In genomic region chr16:22946433-22946832, GRCh38 we compare ENCODE assay signal across 25 cellular contexts.
DNase-seq lines count a peak whose midpoint lies in the region; TF ChIP-seq lines count a peak whose summit lies in the region.
"Had no signal": no experiment of that assay in that cellular context is flagged by ENCODE, and none has a peak within 500 bp of the region (broad histone marks: within the 10 kb centered on the region; RNA-seq: fewer than 3 reads in every experiment).

No MANE protein-coding gene starts in this region.

- no peak overlapping the region for H3K4me3 Mint-ChIP-seq in activated T-helper 1 cell treated with anti-CD3 and anti-CD28 coated beads, Interleukin-12 subunit alpha, Interleukin-12 subunit beta, Interleukin-2, Interleukin-4 antibody, amounts not matched to agents 30 ng/mL and 10 ng/mL and 1 ng/mL, durations not matched to agents 14 hours and 24 hours and 36 hours
- no peak overlapping the region for H3K4me3 Mint-ChIP-seq in neural progenitor cell
- H3K4me3 Mint-ChIP-seq: CD4-positive, alpha-beta T cell had no signal

- H2BK15ac ChIP-seq in mesendoderm (replicated peaks; ENCODE audit: low read depth): no peak overlapping the region

- H3K4me1 Mint-ChIP-seq in activated T-helper 1 cell treated with anti-CD3 and anti-CD28 coated beads, Interleukin-12 subunit alpha, Interleukin-12 subunit beta, Interleukin-2, Interleukin-4 antibody, amounts not matched to agents 30 ng/mL and 10 ng/mL and 1 ng/mL, durations not matched to agents 14 hours and 24 hours and 36 hours (ENCODE audit: low read depth): peaks cover 7% of the 10 kb centered on the region
- H3K4me1 Mint-ChIP-seq in neural progenitor cell: peaks cover 2% of the 10 kb centered on the region

- H4K5ac ChIP-seq in mesendoderm (ENCODE audit: low read length): no peak overlapping the region

- H3K9ac ChIP-seq in mesendoderm (ENCODE audit: low read length) (no peak overlapping the region), neural progenitor cell (no peak overlapping the region)
- H3K9ac ChIP-seq: BLaER1 treated with 17β-estradiol and CSF1 and Interleukin-3, amounts not matched to agents 10 nM and 100 nM had no signal

- H3K4me3 ChIP-seq in epithelial cell of esophagus (ENCODE audit: low read length): no peak overlapping the region
- H3K4me3 ChIP-seq in mesendoderm (ENCODE audit: low read length): no peak overlapping the region
- H3K4me3 ChIP-seq in spleen: no peak overlapping the region
- H3K4me3 ChIP-seq in neural progenitor cell: no peak overlapping the region
- H3K4me3 ChIP-seq: BLaER1 treated with 17β-estradiol and CSF1 and Interleukin-3, amounts not matched to agents 10 nM and 100 nM; GM12878; MG63; SJSA1 had no signal

- TF ChIP-seq CTCF in RWPE1 (conservative IDR thresholded peaks at IDR 0.05; ENCODE audit: low read depth) (no peak), epithelial cell of esophagus (IDR thresholded peaks at IDR 0.05; ENCODE audit: insufficient read depth, low read depth, low read length, missing control alignments) (no peak), spleen (IDR thresholded peaks at IDR 0.05 in 8 of 11, conservative IDR thresholded peaks at IDR 0.05 in 3 of 11) (no peak), neural progenitor cell (IDR thresholded peaks at IDR 0.05) (no peak)

- no peaks in the 10 kb centered on the region for H3K36me3 ChIP-seq in mesendoderm (ENCODE audit: control insufficient read depth, insufficient read depth, low read length)
- H3K36me3 ChIP-seq in spleen: no peaks in the 10 kb centered on the region
- no peaks in the 10 kb centered on the region for H3K36me3 ChIP-seq in neural progenitor cell
- H3K36me3 ChIP-seq: BLaER1 treated with 17β-estradiol and CSF1 and Interleukin-3, amounts not matched to agents 10 nM and 100 nM; MG63; SJSA1 had no signal

- no peaks in the 10 kb centered on the region for H3K36me3 Mint-ChIP-seq in activated T-helper 1 cell treated with anti-CD3 and anti-CD28 coated beads, Interleukin-12 subunit alpha, Interleukin-12 subunit beta, Interleukin-2, Interleukin-4 antibody, amounts not matched to agents 30 ng/mL and 10 ng/mL and 1 ng/mL, durations not matched to agents 14 hours and 24 hours and 36 hours (ENCODE audit: low read depth)
- H3K36me3 Mint-ChIP-seq in neural progenitor cell: no peaks in the 10 kb centered on the region

- no peak overlapping the region for H3K18ac ChIP-seq in mesendoderm (ENCODE audit: low read length)

- H3K4ac ChIP-seq in mesendoderm (ENCODE audit: low read depth, low read length): no peak overlapping the region

- H2AK5ac ChIP-seq in mesendoderm (ENCODE audit: low read length): no peak overlapping the region

- H3K4me2 ChIP-seq in mesendoderm (ENCODE audit: low read length) (no peak overlapping the region), neural progenitor cell (no peak overlapping the region)

- no peaks in the 10 kb centered on the region for H3K4me1 ChIP-seq in mesendoderm (ENCODE audit: control insufficient read depth, low read depth, low read length)
- H3K4me1 ChIP-seq in spleen: peaks cover 4 to 15% (median 11%) of the 10 kb centered on the region in 6 donors
- H3K4me1 ChIP-seq in neural progenitor cell: peaks cover 5% of the 10 kb centered on the region
- H3K4me1 ChIP-seq: SJSA1 had no signal

- no peak overlapping the region for H3K27ac ChIP-seq in RWPE1
- H3K27ac ChIP-seq in mesendoderm (ENCODE audit: low read depth, low read length): no peak overlapping the region
- no peak overlapping the region for H3K27ac ChIP-seq in spleen
- no peak overlapping the region for H3K27ac ChIP-seq in neural progenitor cell
- H3K27ac ChIP-seq: BLaER1 treated with 17β-estradiol and CSF1 and Interleukin-3, amounts not matched to agents 10 nM and 100 nM; SJSA1 had no signal

- in situ Hi-C loops in Caki2 (cut with HindIII; ENCODE audit: low pct_unique_long_range_greater_than_20kb, low sequenced_read_pairs): no loop called here

- H3F3A ChIP-seq in neural progenitor cell (ENCODE audit: low read depth): no peaks in the 10 kb centered on the region

- intact Hi-C loops in activated T-helper 1 cell treated with anti-CD3 and anti-CD28 coated beads, Interleukin-12 subunit alpha, Interleukin-12 subunit beta, Interleukin-2, Interleukin-4 antibody, amounts not matched to agents 30 ng/mL and 10 ng/mL and 1 ng/mL, durations not matched to agents 14 hours and 24 hours and 36 hours (cut with micrococcal nuclease): no loop called here
- intact Hi-C loops in spleen (cut with DNase I; ENCODE audit: low total_unique reads): loop anchor here (5.0 kb wide), 1 partner anchor 49 kb away; no protein-coding TSS in a partner anchor

- no peak overlapping the region for H3K56ac ChIP-seq in mesendoderm (ENCODE audit: low read length)

- H3K9me3 Mint-ChIP-seq in activated T-helper 1 cell treated with anti-CD3 and anti-CD28 coated beads, Interleukin-12 subunit alpha, Interleukin-12 subunit beta, Interleukin-2, Interleukin-4 antibody, amounts not matched to agents 30 ng/mL and 10 ng/mL and 1 ng/mL, durations not matched to agents 14 hours and 24 hours and 36 hours: no peaks in the 10 kb centered on the region
- H3K9me3 Mint-ChIP-seq in neural progenitor cell: no peaks in the 10 kb centered on the region
- H3K9me3 Mint-ChIP-seq: CD4-positive, alpha-beta T cell had no signal

- CTCF ChIA-PET in RWPE1 (lab: Yijun Ruan, JAX): interaction anchor here (0.5 to 0.7 kb wide), 2 partner anchors 179 to 489 kb away, joined by 3 to 4 read pairs; no protein-coding TSS in a partner anchor

- H3K79me1 ChIP-seq in mesendoderm (ENCODE audit: low read length): no peaks in the 10 kb centered on the region

- no peaks in the 10 kb centered on the region for H3K27me3 ChIP-seq in mesendoderm (ENCODE audit: insufficient read depth, low read length, poor library complexity)
- peaks cover 0 to 59% (median 10%) of the 10 kb centered on the region in 7 donors for H3K27me3 ChIP-seq in spleen (replicated peaks in 1 of 7)
- H3K27me3 ChIP-seq in neural progenitor cell: peaks cover 13% of the 10 kb centered on the region

- H3K9me3 ChIP-seq in spleen (no peaks in the 10 kb centered on the region), neural progenitor cell (ENCODE audit: low read depth) (no peaks in the 10 kb centered on the region)
- H3K9me3 ChIP-seq: BLaER1 treated with 17β-estradiol and CSF1 and Interleukin-3, amounts not matched to agents 10 nM and 100 nM; MG63; SJSA1 had no signal

- no peak overlapping the region for H3K23ac ChIP-seq in mesendoderm (ENCODE audit: low read length)

- no peak overlapping the region for H4K8ac ChIP-seq in mesendoderm (ENCODE audit: low read depth, low read length)

- DNase-seq in Caki2 (ENCODE audit: low read depth) (peak; percentile 19), RWPE1 (ENCODE audit: low spot score) (peak; percentile 15), epithelial cell of esophagus (ENCODE audit: low read depth) (peak; percentile 50), mesendoderm (peak; percentile 10), spleen (no peak), neural progenitor cell (ENCODE audit: low spot score) (no peak)
- no peak for DNase-seq in activated T-helper 1 cell treated with anti-CD3 and anti-CD28 coated beads, Interleukin-12 subunit alpha, Interleukin-12 subunit beta, Interleukin-2, Interleukin-4 antibody, amounts not matched to agents 30 ng/mL and 10 ng/mL and 1 ng/mL, durations not matched to agents 14 hours and 24 hours and 36 hours (ENCODE audit: low spot score)
- DNase-seq: AML-193; CD4-positive, alpha-beta T cell; DMS53; GDM1; HCEC 1CT; Kasumi-1; MG63; NCI-H1105 treated with DMSO at 0.1 percent for 48 hours; NCI-H2029; NCI-H446; NCI-H526; NCI-H82; NK-92 treated with Interleukin-12 subunit alpha and Interleukin-12 subunit beta, amount 100 ng/mL, for 24 hours; PC-3; Right ventricle myocardium superior had no signal

- no peak for TF ChIP-seq POLR2A in spleen (IDR thresholded peaks at IDR 0.05)

- WGBS in mesendoderm (ENCODE audit: extremely low coverage, insufficient coverage, low lambda C conversion rate): no CpG with 5 or more reads among the region's 2 CpGs
- 65 to 77% (median 68%) methylated on average over 2 of the region's 2 CpGs for WGBS in spleen, 5 donors

- H4K20me1 ChIP-seq in neural progenitor cell (ENCODE audit: low read depth): no peaks in the 10 kb centered on the region
- H4K20me1 ChIP-seq: BLaER1 treated with 17β-estradiol and CSF1 and Interleukin-3, amounts not matched to agents 10 nM and 100 nM had no signal

- H3K79me2 ChIP-seq in mesendoderm (ENCODE audit: control insufficient read depth, insufficient read depth, low read length) (no peaks in the 10 kb centered on the region), neural progenitor cell (ENCODE audit: low read depth) (no peaks in the 10 kb centered on the region)

- H2BK5ac ChIP-seq in mesendoderm (ENCODE audit: low read length): no peak overlapping the region

- H2AFZ ChIP-seq in neural progenitor cell (replicated peaks): no peak overlapping the region

- POLR2A ChIA-PET in RWPE1 (lab: Yijun Ruan, JAX; ENCODE audit: low non-redundant PET): no interaction called here

- H2BK120ac ChIP-seq in mesendoderm (ENCODE audit: low read depth, low read length): no peak overlapping the region

- no peak overlapping the region for H3K27ac Mint-ChIP-seq in activated T-helper 1 cell treated with anti-CD3 and anti-CD28 coated beads, Interleukin-12 subunit alpha, Interleukin-12 subunit beta, Interleukin-2, Interleukin-4 antibody, amounts not matched to agents 30 ng/mL and 10 ng/mL and 1 ng/mL, durations not matched to agents 14 hours and 24 hours and 36 hours
- no peak overlapping the region for H3K27ac Mint-ChIP-seq in neural progenitor cell
- H3K27ac Mint-ChIP-seq: CD4-positive, alpha-beta T cell had no signal

- peaks cover 28% of the 10 kb centered on the region for H3K27me3 Mint-ChIP-seq in activated T-helper 1 cell treated with anti-CD3 and anti-CD28 coated beads, Interleukin-12 subunit alpha, Interleukin-12 subunit beta, Interleukin-2, Interleukin-4 antibody, amounts not matched to agents 30 ng/mL and 10 ng/mL and 1 ng/mL, durations not matched to agents 14 hours and 24 hours and 36 hours (ENCODE audit: insufficient read depth)
- H3K27me3 Mint-ChIP-seq in neural progenitor cell (ENCODE audit: insufficient read depth, low read depth): peaks cover 8% of the 10 kb centered on the region

Comparison
In these comparisons a context has a peak if more than half of its experiments do, and no peak if none do; other contexts are left out.
1. DNase-seq: peak in Caki2 (single experiment), RWPE1 (single experiment), epithelial cell of esophagus (single experiment) and mesendoderm (single experiment); none in activated T-helper 1 cell treated with anti-CD3 and anti-CD28 coated beads, Interleukin-12 subunit alpha, Interleukin-12 subunit beta, Interleukin-2, Interleukin-4 antibody, amounts not matched to agents 30 ng/mL and 10 ng/mL and 1 ng/mL, durations not matched to agents 14 hours and 24 hours and 36 hours (single experiment), spleen (single experiment) and neural progenitor cell (single experiment).